ENCODE assay signal across 8 cellular contexts in the genomic region with DNA sequence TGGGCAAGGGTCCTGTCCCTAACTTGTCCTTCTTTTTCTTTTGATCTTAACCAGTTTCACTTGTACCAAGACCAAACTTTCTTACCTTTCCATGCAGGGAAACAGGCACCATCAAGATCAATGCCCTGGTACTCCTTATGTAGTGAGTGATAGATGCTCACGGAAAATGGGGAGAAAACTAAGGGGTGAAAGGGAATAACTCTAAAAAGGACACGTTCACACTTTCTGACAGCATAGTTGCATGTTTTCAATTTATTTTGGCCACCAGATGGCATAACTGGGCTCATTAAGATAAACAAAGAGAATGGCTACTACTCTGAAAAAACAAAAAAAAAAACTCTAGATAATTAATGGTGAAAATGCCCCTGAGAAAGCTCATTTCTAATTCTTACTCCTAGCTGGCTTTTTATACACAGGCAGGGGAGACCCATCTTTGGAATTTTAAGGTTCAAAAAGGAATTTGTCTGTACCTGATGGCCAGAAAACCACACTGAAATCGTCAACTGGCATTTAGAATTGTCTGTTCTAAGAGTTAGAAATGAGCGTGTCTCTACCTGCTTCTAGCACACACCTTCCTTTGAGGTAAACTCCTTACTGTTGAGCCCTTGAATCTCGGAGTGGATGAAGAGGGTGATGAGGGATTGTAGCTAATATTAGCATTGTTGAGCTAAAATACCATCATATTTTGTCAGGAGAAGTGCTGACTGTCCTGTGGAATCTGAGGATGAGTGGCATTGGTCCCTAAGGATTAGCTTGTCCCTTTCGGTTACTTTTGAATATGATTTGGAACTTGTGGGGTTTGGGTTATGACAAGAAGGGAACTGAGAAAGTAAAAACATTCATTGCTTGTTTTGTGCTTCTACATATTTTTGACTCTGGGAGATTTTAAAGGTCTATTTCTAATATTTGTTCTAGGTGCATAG.
DNase-seq lines count a peak whose midpoint lies in the region; ATAC-seq lines count a peak whose summit lies in the region.

No MANE protein-coding gene starts in this region.

- no peaks in the 10 kb centered on the region for H3K27me3 Mint-ChIP-seq in activated CD8-positive, alpha-beta memory T cell treated with anti-CD3 and anti-CD28 coated beads, Interleukin-2, amount 10 ng/mL, durations not matched to agents 7 days and 5 days
- H3K27me3 Mint-ChIP-seq in naive B cell: no peaks in the 10 kb centered on the region

- H3K27ac Mint-ChIP-seq in activated CD8-positive, alpha-beta memory T cell treated with anti-CD3 and anti-CD28 coated beads, Interleukin-2, amount 10 ng/mL, durations not matched to agents 7 days and 5 days: peak overlapping the region; percentile 10
- H3K27ac Mint-ChIP-seq in naive B cell: peak overlapping the region in 1 of 6 donors; percentile 41

- no peaks in the 10 kb centered on the region for H3K9me3 Mint-ChIP-seq in activated CD8-positive, alpha-beta memory T cell treated with anti-CD3 and anti-CD28 coated beads, Interleukin-2, amount 10 ng/mL, durations not matched to agents 7 days and 5 days (ENCODE audit: low read depth)
- H3K9me3 Mint-ChIP-seq in naive B cell: no peaks in the 10 kb centered on the region

- peaks cover 15% of the 10 kb centered on the region for H3K36me3 Mint-ChIP-seq in activated CD8-positive, alpha-beta memory T cell treated with anti-CD3 and anti-CD28 coated beads, Interleukin-2, amount 10 ng/mL, durations not matched to agents 7 days and 5 days
- H3K36me3 Mint-ChIP-seq in naive B cell: no peaks in the 10 kb centered on the region

- H3K4me3 Mint-ChIP-seq in activated CD8-positive, alpha-beta memory T cell treated with anti-CD3 and anti-CD28 coated beads, Interleukin-2, amount 10 ng/mL, durations not matched to agents 7 days and 5 days: no peak overlapping the region
- H3K4me3 Mint-ChIP-seq in naive B cell: no peak overlapping the region

- CTCF ChIA-PET in activated CD8-positive, alpha-beta memory T cell treated with anti-CD3 and anti-CD28 coated beads, Interleukin-2, amount 10 ng/mL, durations not matched to agents 7 days and 5 days (lab: Charles Lee): interaction anchor here (0.8 to 13.1 kb wide), 29 partner anchors 8 to 270 kb away, joined by 3 to 191 read pairs (median 4); a partner anchor contains a TSS

- ATAC-seq in activated CD8-positive, alpha-beta memory T cell treated with anti-CD3 and anti-CD28 coated beads, Interleukin-2, amount 10 ng/mL, durations not matched to agents 7 days and 5 days: peak; percentile 40
- ATAC-seq in naive B cell (ENCODE audit: low read depth in 2 of 2) (peak in 1 of 2 donors; percentile 37), GM21367 (IDR thresholded peaks at IDR 0.05; ENCODE audit: unreplicated experiment) (no peak)

- no peak for DNase-seq in activated CD8-positive, alpha-beta memory T cell treated with anti-CD3 and anti-CD28 coated beads, Interleukin-2, amount 10 ng/mL, durations not matched to agents 7 days and 5 days
- no peak for DNase-seq in activated CD8-positive, alpha-beta memory T cell treated with anti-CD3 and anti-CD28 coated beads, Interleukin-2, amount 50 U/mL, for 4 hours
- peak; percentile 33 for DNase-seq in NCI-H460 (ENCODE audit: extremely low read depth, low read depth)
- peak; percentile 73 for DNase-seq in dermis blood vessel endothelial cell
- DNase-seq in naive B cell: peak; percentile 16
- DNase-seq in DMS153 (lab: John Stamatoyannopoulos, UW): no peak
- no peak for DNase-seq in UCSD-AML1 (lab: John Stamatoyannopoulos, UW; ENCODE audit: unreplicated experiment)

- peaks cover 51% of the 10 kb centered on the region for H3K4me1 Mint-ChIP-seq in activated CD8-positive, alpha-beta memory T cell treated with anti-CD3 and anti-CD28 coated beads, Interleukin-2, amount 10 ng/mL, durations not matched to agents 7 days and 5 days
- peaks cover 0 to 5% (median 4%) of the 10 kb centered on the region in 3 donors for H3K4me1 Mint-ChIP-seq in naive B cell

Comparison
In these comparisons a context has a peak if more than half of its experiments do, and no peak if none do; other contexts are left out.
1. DNase-seq: peak in NCI-H460 (single experiment), dermis blood vessel endothelial cell (single experiment) and naive B cell (single experiment); none in activated CD8-positive, alpha-beta memory T cell treated with anti-CD3 and anti-CD28 coated beads, Interleukin-2, amount 10 ng/mL, durations not matched to agents 7 days and 5 days (single experiment), activated CD8-positive, alpha-beta memory T cell treated with anti-CD3 and anti-CD28 coated beads, Interleukin-2, amount 50 U/mL, for 4 hours (single experiment), DMS153 (single experiment) and UCSD-AML1 (single experiment).